In genomic region chr6:7078856-7079255, GRCh38 we compare ENCODE assay signal across 23 cellular contexts. TPM values are rescaled to one million over a fixed set of nuclear protein-coding genes. Genes with fewer than 3 reads are reported as not detected.
DNase-seq lines count a peak whose midpoint lies in the region; ATAC-seq and TF ChIP-seq lines count a peak whose summit lies in the region.
"Had no signal": no experiment of that assay in that cellular context is flagged by ENCODE, and none has a peak within 500 bp of the region (broad histone marks: within the 10 kb centered on the region; RNA-seq: fewer than 3 reads in every experiment).

No MANE protein-coding gene starts in this region.

- no peaks in the 10 kb centered on the region for H3K36me3 ChIP-seq in GM23248 (ENCODE audit: low read depth)
- no peaks in the 10 kb centered on the region for H3K36me3 ChIP-seq in WERI-Rb-1
- H3K36me3 ChIP-seq: BE2C, HAP-1 had no signal

- no peaks in the 10 kb centered on the region for H3K4me1 Mint-ChIP-seq in neural crest cell

- H3K4me1 ChIP-seq in GM23248 (ENCODE audit: insufficient read depth), result no peaks in the 10 kb centered on the region
- H3K4me1 ChIP-seq: A549, BE2C, HAP-1 had no signal

- H3K27me3 ChIP-seq in GM23248 (replicated peaks; ENCODE audit: insufficient read depth), result no peaks in the 10 kb centered on the region
- no peaks in the 10 kb centered on the region for H3K27me3 ChIP-seq in WERI-Rb-1 (ENCODE audit: insufficient read depth, low read depth, severe bottlenecking)
- H3K27me3 ChIP-seq: BE2C; BLaER1 treated with 17β-estradiol and CSF1 and Interleukin-3, amounts not matched to agents 10 nM and 100 nM had no signal

- H2AFZ ChIP-seq in GM23248, result 0 out of 2 replicates have a peak overlapping the region, but pooled peaks have one; percentile 29

- DNase-seq in GM23248, result no peak
- peak; percentile 76 for DNase-seq in NCI-H82 (lab: John Stamatoyannopoulos, UW)
- peak; percentile 79 for DNase-seq in WERI-Rb-1
- DNase-seq in neural crest cell (ENCODE audit: low read depth, low spot score), result no peak
- DNase-seq in substantia nigra (lab: John Stamatoyannopoulos, UW), result no peak
- DNase-seq in NCI-H510A treated with DMSO at 0.1 percent for 48 hours (lab: John Stamatoyannopoulos, UW), result no peak
- no peak for DNase-seq in activated CD8-positive, alpha-beta memory T cell treated with anti-CD3 and anti-CD28 coated beads, Interleukin-2, amount 50 U/mL, for 4 hours
- DNase-seq: 8988T; ACHN; AML-193; BE2C; Calu3; CD4-positive, alpha-beta memory T cell; COR-L47; DMS53; DMS79 treated with DMSO at 0.1 percent for 48 hours; GF-D8; GOT3 had no signal

- H3K9me3 Mint-ChIP-seq in neural crest cell, result no peaks in the 10 kb centered on the region

- in situ Hi-C loops in GM23248 (cut with MboI), result no loop called here

- H3K79me2 ChIP-seq in GM23248 (ENCODE audit: insufficient read depth), result no peaks in the 10 kb centered on the region

- H3K36me3 Mint-ChIP-seq in neural crest cell (ENCODE audit: low read depth), result no peaks in the 10 kb centered on the region
- H3K36me3 Mint-ChIP-seq: CD14-positive monocyte; CD4-positive, alpha-beta memory T cell had no signal

- no peaks in the 10 kb centered on the region for H3K27me3 Mint-ChIP-seq in neural crest cell (ENCODE audit: low read depth)
- H3K27me3 Mint-ChIP-seq: CD4-positive, alpha-beta memory T cell had no signal

- no peak overlapping the region for H3K4me3 Mint-ChIP-seq in neural crest cell
- H3K4me3 Mint-ChIP-seq: CD4-positive, alpha-beta memory T cell had no signal

- H4K20me1 ChIP-seq in GM23248 (ENCODE audit: insufficient read depth), result no peaks in the 10 kb centered on the region

- H3K4me3 ChIP-seq in GM23248 (no peak overlapping the region), WERI-Rb-1 (ENCODE audit: low read depth, low read length) (no peak overlapping the region)
- H3K4me3 ChIP-seq: A549; BLaER1 treated with 17β-estradiol and CSF1 and Interleukin-3, amounts not matched to agents 10 nM and 100 nM; HAP-1 had no signal

- no peaks in the 10 kb centered on the region for H3K9me2 ChIP-seq in GM23248 (ENCODE audit: insufficient read depth)

- H3K4me2 ChIP-seq in GM23248 (ENCODE audit: unreplicated experiment), result no peak overlapping the region
- H3K4me2 ChIP-seq: A549; BLaER1 treated with 17β-estradiol and CSF1 and Interleukin-3, amounts not matched to agents 10 nM and 100 nM had no signal

- no peaks in the 10 kb centered on the region for H3K9me3 ChIP-seq in GM23248 (ENCODE audit: low read depth)
- H3K9me3 ChIP-seq in WERI-Rb-1 (ENCODE audit: severe bottlenecking), result peaks cover under 1% of the 10 kb centered on the region
- H3K9me3 ChIP-seq: A549; BE2C; BLaER1 treated with 17β-estradiol and CSF1 and Interleukin-3, amounts not matched to agents 10 nM and 100 nM; HAP-1 had no signal

- H3F3A ChIP-seq in GM23248 (ENCODE audit: insufficient read depth), result no peaks in the 10 kb centered on the region

- TF ChIP-seq CTCF in WERI-Rb-1 (IDR thresholded peaks at IDR 0.05; ENCODE audit: low read depth, low read length) (no peak), neural crest cell (conservative IDR thresholded peaks at IDR 0.05) (no peak)

- WGBS in GM23248 (ENCODE audit: low coverage in 1 of 2, low lambda C conversion rate in 2 of 2, missing lambda C conversion rate in 2 of 2), 2 experiments, result 90 to 92% methylated on average over 1 to 6 of the region's 6 CpGs

- no peak overlapping the region for H3K9ac ChIP-seq in GM23248
- H3K9ac ChIP-seq: BLaER1 treated with 17β-estradiol and CSF1 and Interleukin-3, amounts not matched to agents 10 nM and 100 nM had no signal

- H3K27ac ChIP-seq in GM23248 (no peak overlapping the region), WERI-Rb-1 (no peak overlapping the region), substantia nigra (ENCODE audit: low read depth, low read length, poor library complexity, severe bottlenecking) (no peak overlapping the region)
- H3K27ac ChIP-seq: A549; BLaER1 treated with 17β-estradiol and CSF1 and Interleukin-3, amounts not matched to agents 10 nM and 100 nM had no signal

- H3K27ac Mint-ChIP-seq in neural crest cell (ENCODE audit: unreplicated experiment), result peak overlapping the region; percentile 35
- H3K27ac Mint-ChIP-seq: CD4-positive, alpha-beta memory T cell had no signal

- no peak for ATAC-seq in HG02571 (IDR thresholded peaks at IDR 0.05; ENCODE audit: unreplicated experiment)
- ATAC-seq: A549 had no signal

RNA-seq across cellular contexts. Expression of gene RREB1, which starts 28.9 kb away (rescaled TPM):
- 9.4 and 12.4 TPM in 2 replicates for total RNA-seq in GM23248 (2014; rRNA removed; shearing (Covaris generic))
- polyA plus RNA-seq in GM23248 (2016; fragmentation: Nextera tagmentation; extraction: Ambion mirVana), result 6.4 and 7.5 TPM in 2 replicates
- total RNA-seq in neural crest cell, result 28.3 TPM in 2 replicates

Comparison
In these comparisons a context has a peak if more than half of its experiments do, and no peak if none do; other contexts are left out.
1. DNase-seq: peak in NCI-H82 (single experiment) and WERI-Rb-1 (single experiment); none in GM23248 (single experiment), neural crest cell (single experiment), substantia nigra (0 of 49), NCI-H510A treated with DMSO at 0.1 percent for 48 hours (single experiment) and activated CD8-positive, alpha-beta memory T cell treated with anti-CD3 and anti-CD28 coated beads, Interleukin-2, amount 50 U/mL, for 4 hours (single experiment).